In the genomic region with DNA sequence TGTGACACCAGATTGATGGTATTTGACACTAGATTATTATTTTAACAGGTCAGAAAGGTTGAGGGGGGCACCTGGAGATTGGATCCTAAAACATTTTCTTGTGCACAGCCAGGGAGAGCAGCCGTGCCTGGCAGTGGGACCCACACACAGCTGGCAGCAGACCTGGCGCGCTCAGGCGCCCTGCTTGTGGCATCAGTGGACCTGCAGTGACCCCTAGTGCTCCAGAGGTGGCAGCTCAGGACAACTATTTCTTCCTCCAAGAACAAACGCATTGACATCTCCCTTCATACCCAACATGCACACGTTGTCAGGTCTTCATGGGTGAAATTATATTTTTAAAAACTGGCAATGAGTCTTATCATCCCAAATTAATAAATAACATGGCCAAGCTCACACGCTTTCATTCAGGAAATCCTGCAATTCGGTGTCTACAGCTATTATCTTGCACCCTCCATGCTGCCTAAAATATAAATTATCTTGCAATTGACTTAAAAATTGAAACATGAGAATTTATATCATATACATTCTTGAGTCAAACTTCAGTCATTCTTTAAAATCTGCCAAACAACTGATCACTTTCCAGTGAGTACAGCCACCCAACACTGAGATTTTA, we compare ENCODE assay signal across 8 cellular contexts. TPM values are rescaled to one million over a fixed set of nuclear protein-coding genes. Genes with fewer than 3 reads are reported as not detected.
DNase-seq lines count a peak whose midpoint lies in the region; ATAC-seq, FAIRE-seq and TF ChIP-seq lines count a peak whose summit lies in the region.

No MANE protein-coding gene starts in this region.

- no peaks in the 10 kb centered on the region for H3K4me1 ChIP-seq in K562 (replicated peaks in 1 of 2; ENCODE audit: control insufficient read depth in 2 of 2, insufficient read depth in 2 of 2, low read length in 2 of 2)
- H3K4me1 ChIP-seq in upper lobe of right lung, result no peaks in the 10 kb centered on the region

- TF ChIP-seq POLR2A in K562 (conservative IDR thresholded peaks at IDR 0.05), result no peak

- no peaks in the 10 kb centered on the region for H3K36me3 ChIP-seq in K562 (ENCODE audit: control insufficient read depth, insufficient read depth, low read length)
- H3K36me3 ChIP-seq in upper lobe of right lung, result no peaks in the 10 kb centered on the region

- peak; percentile 56 for FAIRE-seq in K562 (lab: Jason Lieb, UNC)

- no peaks in the 10 kb centered on the region for H4K20me1 ChIP-seq in K562 (replicated peaks; ENCODE audit: control insufficient read depth, insufficient read depth, low read length)

- intact Hi-C loops in K562 (cut with micrococcal nuclease) (loop anchor here (1.0 to 5.0 kb wide), 5 partner anchors 101 to 1267 kb away; no protein-coding TSS in a partner anchor), upper lobe of right lung (cut with DNase I) (no loop called here)

- peak; percentile 94 for DNase-seq in Ammon's horn (ENCODE audit: low spot score)
- peak; percentile 78 for DNase-seq in NCI-H345 treated with DMSO at 0.1 percent for 48 hours (lab: John Stamatoyannopoulos, UW; ENCODE audit: unreplicated experiment)
- DNase-seq in K562 (ENCODE audit: extremely low read depth in 1 of 4, low spot score in 3 of 4), result peak; percentile 47 to 67 (median 64)
- peak; percentile 86 for DNase-seq in left kidney (ENCODE audit: low read depth, low spot score)
- peak; percentile 75 for DNase-seq in upper lobe of right lung
- no peak for DNase-seq in NCI-H2227 (lab: John Stamatoyannopoulos, UW; ENCODE audit: unreplicated experiment)

- H2AFZ ChIP-seq in K562 (ENCODE audit: low read depth, low read length), result no peak overlapping the region

- no peak overlapping the region for H3K4me2 ChIP-seq in K562 (ENCODE audit: insufficient read depth, low read length)

- H3K79me2 ChIP-seq in K562 (ENCODE audit: control insufficient read depth, insufficient read depth, low read length), result no peaks in the 10 kb centered on the region

- in situ Hi-C loops in K562 (cut with MboI), result loop anchor here (25.0 kb wide), 2 partner anchors 724 to 1124 kb away; no protein-coding TSS in a partner anchor

- no TSS peak for BruUV-seq in K562 (replicated peaks; lab: Mats Ljungman, UMichigan)

- H3K9me1 ChIP-seq in K562 (ENCODE audit: control insufficient read depth, insufficient read depth, low read length), result no peaks in the 10 kb centered on the region

- H3K4me3 ChIP-seq in GM12875 (ENCODE audit: low read depth, low read length), result no peak overlapping the region
- no peak overlapping the region for H3K4me3 ChIP-seq in K562
- H3K4me3 ChIP-seq in upper lobe of right lung, result no peak overlapping the region

- H3K27me3 ChIP-seq in K562 (ENCODE audit: control insufficient read depth in 2 of 2, insufficient read depth in 2 of 2, low read length in 2 of 2) (peaks cover 2 to 12% of the 10 kb centered on the region in 2 experiments; a peak in 3 of 5 replicates), upper lobe of right lung (no peaks in the 10 kb centered on the region)

- H3K9me3 ChIP-seq in K562 (replicated peaks; ENCODE audit: control insufficient read depth, insufficient read depth, low read depth, low read length), result no peaks in the 10 kb centered on the region
- H3K9me3 ChIP-seq in upper lobe of right lung, result no peaks in the 10 kb centered on the region

- no peak overlapping the region for H3K9ac ChIP-seq in K562 (ENCODE audit: insufficient read depth in 1 of 2, low read depth in 2 of 2, low read length in 2 of 2)

- TF ChIP-seq EP300 in K562 (IDR thresholded peaks at IDR 0.05; ENCODE audit: low read length), result no peak

- POLR2A ChIA-PET in K562 (lab: Yijun Ruan, JAX), result no interaction called here

- H3K27ac ChIP-seq in K562 (ENCODE audit: extremely low read depth, low read depth, low read length) (no peak overlapping the region), upper lobe of right lung (no peak overlapping the region)

- ATAC-seq in HG03045 (IDR thresholded peaks at IDR 0.05; ENCODE audit: unreplicated experiment), result peak; percentile 50
- ATAC-seq in K562, result peak; percentile 89
- peak; percentile 86 for ATAC-seq in upper lobe of right lung

- 2% methylated on average over 8 of the region's 8 CpGs for WGBS in K562 (ENCODE audit: insufficient coverage, low coverage, missing lambda C conversion rate)

- TF ChIP-seq RAD21 in K562 (CRISPR knock-in tag; conservative IDR thresholded peaks at IDR 0.05 in 1 of 2, IDR thresholded peaks at IDR 0.05 in 1 of 2), result peak; percentile 84 to 86

- peak; percentile 85 for TF ChIP-seq CTCF in GM12875 (IDR thresholded peaks at IDR 0.05; ENCODE audit: borderline replicate concordance, insufficient read depth, low read depth, low read length)
- TF ChIP-seq CTCF in K562 (IDR thresholded peaks at IDR 0.05 in 2 of 3, conservative IDR thresholded peaks at IDR 0.05 in 1 of 3; ENCODE audit: insufficient read depth in 2 of 3, low read depth in 1 of 3, low read length in 3 of 3), result peak; percentile 70 to 85 (median 85)
- peak; percentile 66 for TF ChIP-seq CTCF in upper lobe of right lung (IDR thresholded peaks at IDR 0.05)

- CTCF ChIA-PET in K562 (lab: Yijun Ruan, JAX; ENCODE audit: low intra/inter-chr PET ratio), result interaction anchor here (0.5 to 1.3 kb wide), 6 partner anchors 718 to 1652 kb away, joined by 3 read pairs; no protein-coding TSS in a partner anchor

TF ChIP-seq in K562, 482 proteins besides CTCF, POLR2A, EP300 and RAD21:
- TF ChIP-seq, protein P1, sequence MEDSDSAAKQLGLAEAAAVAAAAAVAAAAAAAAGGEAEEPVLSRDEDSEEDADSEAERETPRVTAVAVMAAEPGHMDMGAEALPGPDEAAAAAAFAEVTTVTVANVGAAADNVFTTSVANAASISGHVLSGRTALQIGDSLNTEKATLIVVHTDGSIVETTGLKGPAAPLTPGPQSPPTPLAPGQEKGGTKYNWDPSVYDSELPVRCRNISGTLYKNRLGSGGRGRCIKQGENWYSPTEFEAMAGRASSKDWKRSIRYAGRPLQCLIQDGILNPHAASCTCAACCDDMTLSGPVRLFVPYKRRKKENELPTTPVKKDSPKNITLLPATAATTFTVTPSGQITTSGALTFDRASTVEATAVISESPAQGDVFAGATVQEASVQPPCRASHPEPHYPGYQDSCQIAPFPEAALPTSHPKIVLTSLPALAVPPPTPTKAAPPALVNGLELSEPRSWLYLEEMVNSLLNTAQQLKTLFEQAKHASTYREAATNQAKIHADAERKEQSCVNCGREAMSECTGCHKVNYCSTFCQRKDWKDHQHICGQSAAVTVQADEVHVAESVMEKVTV (CRISPR knock-in tag; IDR thresholded peaks at IDR 0.05), result peak; percentile 54; the same call in 1 of the 2 replicates
- TF ChIP-seq STAG1 (CRISPR knock-in tag; IDR thresholded peaks at IDR 0.05; ENCODE audit: borderline replicate concordance) (peak; percentile 70; the same call in 1 of the 2 replicates), NR2C1 (IDR thresholded peaks at IDR 0.05) (no peak), NR2C1 (tag; IDR thresholded peaks at IDR 0.05) (no peak), SMC3 (conservative IDR thresholded peaks at IDR 0.05; ENCODE audit: insufficient read depth, low read depth, low read length) (peak; percentile 77), TRIM28 (IDR thresholded peaks at IDR 0.05) (no peak)

RNA-seq across cellular contexts. Expression of gene TMEM132D, which starts 7.7 kb away (rescaled TPM):
- not detected in 2 replicates for total RNA-seq in K562 (2011; cell fraction: chromatin; rRNA removed; ENCODE audit: low replicate concordance)
- total RNA-seq in K562 (2011; cell fraction: nucleolus; rRNA removed), result not detected in 2 replicates
- total RNA-seq in K562 (2011; cell fraction: nucleoplasm; rRNA removed), result not detected in 2 replicates
- total RNA-seq in K562 (2014; rRNA removed) (not detected in 2 replicates), K562 (2014; rRNA removed; fragmentation: Illumina TruSeq; extraction: Trizol) (not detected in 2 replicates), K562 (2015; rRNA removed; fragmentation: Illumina TruSeq; extraction: Trizol) (not detected in 2 replicates), K562 (2021) (not detected in 2 replicates), upper lobe of right lung (1.0 TPM)
- polyA plus RNA-seq in K562 (2011; rRNA removed) (not detected in 2 replicates), K562 (2014; fragmentation: Illumina TruSeq; extraction: Trizol) (not detected in 2 replicates), K562 (2014; fragmentation: Nextera tagmentation; extraction: Ambion mirVana) (not detected), K562 (2014; rRNA removed) (not detected in 2 replicates)
- polyA plus RNA-seq in K562 (2011; cell fraction: cytosol; rRNA removed), result not detected in 2 replicates
- polyA plus RNA-seq in K562 (2011; cell fraction: nucleus; rRNA removed), result not detected in 2 replicates
- not detected in 2 replicates for polyA plus RNA-seq in K562 (2012)
- not detected in 2 replicates for polyA minus RNA-seq in K562 (2011; rRNA and poly(A)+ RNA removed)
- polyA minus RNA-seq in K562 (2011; cell fraction: cytosol; rRNA and poly(A)+ RNA removed), result not detected in 2 replicates
- polyA minus RNA-seq in K562 (2011; cell fraction: nucleus; rRNA and poly(A)+ RNA removed), result not detected in 2 replicates
